ENCODE assay signal across 14 cellular contexts in the genomic region with DNA sequence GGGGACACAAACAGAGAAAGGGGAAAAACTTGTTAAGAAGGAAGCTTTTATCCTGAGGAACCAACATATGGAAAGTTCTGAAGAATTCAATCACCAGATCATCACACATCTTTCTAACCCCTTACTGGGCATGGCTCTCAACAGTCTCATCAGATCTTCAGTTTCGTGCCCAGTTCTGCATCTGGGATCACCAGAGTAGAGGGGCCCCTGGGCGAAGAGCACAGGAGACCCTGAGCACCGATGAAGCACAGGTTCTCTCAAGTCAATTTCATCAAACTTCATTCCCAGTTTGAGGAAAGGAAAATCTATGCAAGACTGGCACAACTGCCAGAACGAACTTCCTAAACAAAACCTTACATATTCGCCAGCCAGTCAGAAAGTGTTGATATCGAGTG. TPM values are rescaled to one million over a fixed set of nuclear protein-coding genes. Genes with fewer than 3 reads are reported as not detected.
DNase-seq lines count a peak whose midpoint lies in the region; ATAC-seq and TF ChIP-seq lines count a peak whose summit lies in the region.
"Had no signal": no experiment of that assay in that cellular context is flagged by ENCODE, and none has a peak within 500 bp of the region (broad histone marks: within the 10 kb centered on the region; RNA-seq: fewer than 3 reads in every experiment).

No MANE protein-coding gene starts in this region.

- peak overlapping the region in 2 of 3 donors; percentile 89 to 95 for H3K27ac Mint-ChIP-seq in IgD-negative memory B cell
- peak overlapping the region; percentile 36 for H3K27ac Mint-ChIP-seq in chondrocyte (ENCODE audit: unreplicated experiment)

- no peak overlapping the region for H3K4me3 ChIP-seq in sigmoid colon
- H3K4me3 ChIP-seq: SK-N-MC, smooth muscle cell had no signal

- TF ChIP-seq CTCF in chondrocyte (IDR thresholded peaks at IDR 0.05) (no peak), sigmoid colon (IDR thresholded peaks at IDR 0.05) (no peak)

- H3K27ac ChIP-seq in sigmoid colon: peak overlapping the region; percentile 65 to 81 (median 74)
- H3K27ac ChIP-seq: SK-N-MC had no signal

- peaks cover 0 to 62% (median 44%) of the 10 kb centered on the region in 4 donors for H3K4me1 ChIP-seq in sigmoid colon

- WGBS in sigmoid colon, 2 donors: 91 to 94% methylated on average over 6 of the region's 6 CpGs

- no peaks in the 10 kb centered on the region for H3K27me3 Mint-ChIP-seq in IgD-negative memory B cell
- no peaks in the 10 kb centered on the region for H3K27me3 Mint-ChIP-seq in chondrocyte (ENCODE audit: low read depth)
- H3K27me3 Mint-ChIP-seq: brain, memory B cell had no signal

- intact Hi-C loops in sigmoid colon (cut with DNase I): no loop called here

- H3K4me3 Mint-ChIP-seq in IgD-negative memory B cell (peak overlapping the region in 2 of 4 donors; percentile 23 to 75), chondrocyte (ENCODE audit: unreplicated experiment) (no peak overlapping the region)
- H3K4me3 Mint-ChIP-seq: brain had no signal

- H3K36me3 Mint-ChIP-seq in IgD-negative memory B cell (peaks cover 18% of the 10 kb centered on the region), chondrocyte (ENCODE audit: low read depth) (peaks cover 66% of the 10 kb centered on the region)

- ATAC-seq in HG02798 (IDR thresholded peaks at IDR 0.05; ENCODE audit: poor library complexity, unreplicated experiment) (no peak), GM19455 (IDR thresholded peaks at IDR 0.05; ENCODE audit: unreplicated experiment) (no peak)

- no peaks in the 10 kb centered on the region for H3K27me3 ChIP-seq in sigmoid colon

- peaks cover 71 to 97% (median 91%) of the 10 kb centered on the region in 4 donors for H3K36me3 ChIP-seq in sigmoid colon

- DNase-seq in activated effector memory CD4-positive, alpha-beta T cell treated with anti-CD3 and anti-CD28 coated beads, Interleukin-2, amount 50 U/mL, for 16 hours: peak; percentile 17
- no peak for DNase-seq in activated effector memory CD4-positive, alpha-beta T cell treated with Interleukin-2 at 50 U/mL for 16 hours
- no peak for DNase-seq in chondrocyte (ENCODE audit: low spot score)
- DNase-seq in sigmoid colon: no peak
- no peak for DNase-seq in D341Med (ENCODE audit: low spot score)
- DNase-seq: occipital lobe had no signal

- no peak for TF ChIP-seq POLR2A in sigmoid colon (IDR thresholded peaks at IDR 0.05)

- TF ChIP-seq EP300 in sigmoid colon (IDR thresholded peaks at IDR 0.05): no peak

- peaks cover 42 to 63% (median 55%) of the 10 kb centered on the region in 3 donors for H3K4me1 Mint-ChIP-seq in IgD-negative memory B cell
- peaks cover 15% of the 10 kb centered on the region for H3K4me1 Mint-ChIP-seq in chondrocyte (ENCODE audit: low read depth)

- H3K9me3 Mint-ChIP-seq in IgD-negative memory B cell (no peaks in the 10 kb centered on the region), chondrocyte (ENCODE audit: low read depth) (no peaks in the 10 kb centered on the region)
- H3K9me3 Mint-ChIP-seq: activated T-cell treated with anti-CD3 and anti-CD28 coated beads, Interleukin-2, amount 50 U/mL, for 72 hours; brain; memory B cell had no signal

- H3K9me3 ChIP-seq in sigmoid colon: no peaks in the 10 kb centered on the region

RNA-seq across cellular contexts. Expression of a gene that starts 8.5 kb away (rescaled TPM):
- 2.0 TPM for polyA plus RNA-seq in IgD-negative memory B cell
- total RNA-seq in chondrocyte: 0.65 to 1.6 TPM (median 1.2 TPM) in 3 replicates
- total RNA-seq in sigmoid colon: 10 to 100 TPM; 10.5 to 42.1 (median 27.1) TPM
- 1 to 10 TPM in 2 of 3 donors, under 1 TPM in 1; 0.23 to 2.1 (median 1.8) TPM for polyA plus RNA-seq in sigmoid colon

RNA-seq across cellular contexts. Expression of a gene that starts 10.0 kb away (rescaled TPM):
- polyA plus RNA-seq in IgD-negative memory B cell (170 TPM), sigmoid colon (100 to 1,000 TPM in 1 of 3 donors, 10 to 100 TPM in 2; 36.5 to 126 (median 43.2) TPM)
- total RNA-seq in chondrocyte (183 to 198 TPM (median 190 TPM) in 3 replicates), sigmoid colon (100 to 1,000 TPM; 185 to 381 (median 294) TPM)

RNA-seq across cellular contexts. Expression of a gene that starts 24.4 kb away (rescaled TPM):
- polyA plus RNA-seq in IgD-negative memory B cell (350 TPM), sigmoid colon (100 to 1,000 TPM in 1 of 3 donors, 1 to 10 TPM in 2; 2.1 to 101 (median 4.8) TPM)
- total RNA-seq in chondrocyte (4.7 to 11.4 TPM (median 10.1 TPM) in 3 replicates), sigmoid colon (10 to 100 TPM; 26.7 to 77.0 (median 27.8) TPM)

RNA-seq across cellular contexts. Expression of a gene that starts 34.7 kb away (rescaled TPM):
- polyA plus RNA-seq in IgD-negative memory B cell: 68.1 TPM
- total RNA-seq in chondrocyte: 11.3 to 17.8 TPM (median 13.4 TPM) in 3 replicates
- total RNA-seq in sigmoid colon: 10 to 100 TPM; 11.5 to 23.5 (median 16.6) TPM
- 10 to 100 TPM in 2 of 3 donors, 1 to 10 TPM in 1; 9.0 to 19.8 (median 11.1) TPM for polyA plus RNA-seq in sigmoid colon

RNA-seq across cellular contexts. Expression of a gene that starts 42.1 kb away (rescaled TPM):
- 36.4 TPM for polyA plus RNA-seq in IgD-negative memory B cell
- 19.5 to 26.4 TPM (median 20.4 TPM) in 3 replicates for total RNA-seq in chondrocyte
- 10 to 100 TPM in 1 of 4 donors, 1 to 10 TPM in 3; 6.8 to 12.7 (median 8.8) TPM for total RNA-seq in sigmoid colon
- 10 to 100 TPM in 2 of 3 donors, 1 to 10 TPM in 1; 9.0 to 26.1 (median 10.9) TPM for polyA plus RNA-seq in sigmoid colon
